ENCODE assay signal across 7 cellular contexts in the genomic region with DNA sequence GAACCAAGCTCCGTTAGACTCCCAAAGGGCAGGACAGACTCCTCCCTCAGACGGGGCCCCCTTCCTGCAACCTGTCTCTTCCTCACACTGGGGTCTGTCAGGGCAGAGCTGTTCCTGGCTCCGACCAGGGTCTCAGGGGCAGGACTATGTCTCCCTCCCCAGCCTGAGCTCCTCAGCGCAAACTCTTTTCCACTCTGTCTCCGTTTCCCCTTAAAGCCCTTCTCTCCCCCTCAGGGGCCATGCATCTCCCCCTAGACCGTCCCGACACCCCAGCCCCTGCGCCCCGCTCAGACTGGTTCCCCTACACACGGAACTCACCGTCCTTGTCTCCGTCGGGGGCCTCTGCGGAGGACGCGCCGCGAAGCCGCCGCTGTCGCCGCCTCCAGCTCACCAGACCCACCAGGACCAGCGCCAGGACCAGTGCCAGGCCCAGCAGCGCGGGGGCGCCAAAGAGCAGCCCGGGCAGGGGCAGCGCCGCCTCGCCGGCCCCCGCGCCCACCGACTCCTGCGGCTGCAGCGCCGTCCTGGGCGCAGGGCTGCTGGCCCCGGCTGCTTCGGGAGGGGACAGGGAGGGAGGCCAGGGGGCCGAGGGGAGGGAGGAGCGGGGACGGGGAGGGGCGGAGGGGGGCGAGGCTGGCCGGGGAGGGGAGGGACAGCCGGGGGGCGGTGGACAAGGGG. TPM values are rescaled to one million over a fixed set of nuclear protein-coding genes. Genes with fewer than 3 reads are reported as not detected.
A peak's percentile ranks its signal among the peaks of the same experiment; 100 is the strongest.
DNase-seq lines count a peak whose midpoint lies in the region; ATAC-seq and TF ChIP-seq lines count a peak whose summit lies in the region.

No MANE protein-coding gene starts in this region.

- peak overlapping the region in 1 of 5 donors; percentile 45 for H3K27ac ChIP-seq in adrenal gland

- intact Hi-C loops in adrenal gland (cut with DNase I), result no loop called here

- WGBS in adrenal gland, 4 donors, result 8 to 20% (median 13%) methylated on average over 7 to 45 of the region's 48 CpGs

- H3K4me3 ChIP-seq in adrenal gland, result peak overlapping the region in 2 of 4 donors; percentile 16 to 57

- ATAC-seq in HG03280 (IDR thresholded peaks at IDR 0.05; ENCODE audit: unreplicated experiment), result peak; percentile 45

- H3K36me3 ChIP-seq in adrenal gland (replicated peaks in 1 of 2), result no peaks in the 10 kb centered on the region

- in situ Hi-C loops in GM13977 (cut with MboI; ENCODE audit: low pct_unique_long_range_greater_than_20kb, low sequenced_read_pairs, unreplicated experiment), result no loop called here

- H3K9me3 ChIP-seq in adrenal gland (replicated peaks in 1 of 3), result no peaks in the 10 kb centered on the region

- TF ChIP-seq POLR2A in adrenal gland (IDR thresholded peaks at IDR 0.05), result peak in 1 of 2 donors; percentile 19

- no peaks in the 10 kb centered on the region for H3K27me3 ChIP-seq in adrenal gland

- DNase-seq in GM13977 (ENCODE audit: low spot score) (peak; percentile 68), T follicular helper cell (ENCODE audit: low read depth) (peak; percentile 73), adrenal gland (peak; percentile 69 to 86 (median 81)), iPS-NIHi7 (ENCODE audit: extremely low spot score) (peak; percentile 82), cortex of kidney (lab: John Stamatoyannopoulos, UW) (no peak)
- peak; percentile 74 to 78 for DNase-seq in stimulated activated CD4-positive, alpha-beta T cell treated with anti-CD3 and anti-CD28 coated beads, Interleukin-2, amount 100 ng/mL, for 48 hours

- TF ChIP-seq CTCF in GM13977 (IDR thresholded peaks at IDR 0.05; ENCODE audit: extremely low read depth, insufficient read depth, missing control alignments) (peak; percentile 93), adrenal gland (IDR thresholded peaks at IDR 0.05) (peak; percentile 12 to 83 (median 46))

- H3K4me1 ChIP-seq in adrenal gland (replicated peaks in 1 of 2), result peaks cover 4 to 6% of the 10 kb centered on the region in 2 donors

RNA-seq across cellular contexts. Expression of a gene that starts 0.7 kb away (rescaled TPM):
- total RNA-seq in adrenal gland, result 1 to 10 TPM in 5 of 8 donors, under 1 TPM in 3; 0.36 to 3.2 (median 1.4) TPM
- under 1 TPM; 0.24 to 0.35 (median 0.24) TPM for polyA plus RNA-seq in adrenal gland

RNA-seq across cellular contexts. Expression of a gene that starts 11.0 kb away (rescaled TPM):
- total RNA-seq in adrenal gland, result 10 to 100 TPM; 15.1 to 55.5 (median 20.6) TPM
- polyA plus RNA-seq in adrenal gland, result 10 to 100 TPM in 1 of 3 donors, 1 to 10 TPM in 2; 1.4 to 10.8 (median 5.1) TPM

RNA-seq across cellular contexts. Expression of a gene that starts 21.0 kb away (rescaled TPM):
- 1 to 10 TPM in 6 of 8 donors, under 1 TPM in 1, not detected in 1; 0.88 to 4.2 (median 1.7) TPM for total RNA-seq in adrenal gland
- 1 to 10 TPM in 2 of 3 donors, under 1 TPM in 1; 0.92 to 2.1 (median 1.4) TPM for polyA plus RNA-seq in adrenal gland

RNA-seq across cellular contexts. Expression of a gene that starts 43.3 kb away (rescaled TPM):
- 1 to 10 TPM in 3 of 8 donors, under 1 TPM in 3, not detected in 2; 0.14 to 4.7 (median 0.98) TPM for total RNA-seq in adrenal gland
- 1 to 10 TPM; 1.5 to 7.4 (median 6.4) TPM for polyA plus RNA-seq in adrenal gland
